In the genomic region with DNA sequence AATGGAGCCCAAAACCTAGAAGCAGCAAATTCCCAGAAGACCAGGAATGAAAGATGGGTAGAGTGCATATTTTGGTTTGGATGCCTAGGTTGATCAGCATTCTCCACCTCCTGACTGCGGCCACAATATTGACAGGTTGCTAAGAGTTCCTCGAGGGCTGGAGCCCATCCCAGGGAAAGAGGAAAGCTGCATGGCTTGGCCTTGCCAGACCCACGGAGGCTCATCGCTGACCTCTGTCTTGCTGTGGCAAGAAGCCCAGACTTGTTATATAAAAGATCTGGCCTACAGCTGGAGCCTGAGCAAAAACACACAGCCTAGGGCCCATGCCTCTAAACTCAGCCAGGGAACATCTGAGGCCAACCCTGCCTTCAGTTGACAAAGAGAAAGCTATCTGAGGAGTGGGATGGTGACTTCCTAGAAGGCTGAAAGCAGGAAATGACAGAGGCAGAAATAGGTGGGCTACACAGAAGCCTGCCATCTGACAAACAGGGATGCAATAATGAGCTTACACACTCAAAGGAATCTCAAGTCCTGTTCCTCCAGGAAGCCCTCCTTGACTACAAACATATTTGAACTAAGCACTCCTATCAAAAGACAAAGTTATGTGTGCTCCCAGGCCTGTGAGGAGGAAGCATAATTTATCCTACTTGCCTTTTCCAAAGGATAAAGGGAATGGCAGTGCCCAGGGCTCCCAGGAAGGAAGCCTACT, we compare ENCODE assay signal across 9 cellular contexts. TPM values are rescaled to one million over a fixed set of nuclear protein-coding genes. Genes with fewer than 3 reads are reported as not detected.
DNase-seq lines count a peak whose midpoint lies in the region; ATAC-seq, FAIRE-seq and TF ChIP-seq lines count a peak whose summit lies in the region.
"Had no signal": no experiment of that assay in that cellular context is flagged by ENCODE, and none has a peak within 500 bp of the region (broad histone marks: within the 10 kb centered on the region; RNA-seq: fewer than 3 reads in every experiment).

No MANE protein-coding gene starts in this region.

- peaks cover 27% of the 10 kb centered on the region for H3K4me1 ChIP-seq in lower lobe of right lung
- peaks cover 30% of the 10 kb centered on the region for H3K4me1 ChIP-seq in testis

- ATAC-seq in lower lobe of right lung (peak; percentile 87 to 89), GM19328 (IDR thresholded peaks at IDR 0.05; ENCODE audit: unreplicated experiment) (no peak)
- ATAC-seq in activated CD4-positive, CD25-positive, alpha-beta regulatory T cell treated with anti-CD3 and anti-CD28 coated beads, Interleukin-2, amount 50 U/mL, for 24 hours: no peak

- H3K27ac ChIP-seq in lower lobe of right lung (peak overlapping the region; percentile 58), testis (no peak overlapping the region)

- intact Hi-C loops in lower lobe of right lung (cut with DNase I) (no loop called here), testis (cut with DNase I; ENCODE audit: low total_unique reads) (no loop called here)

- 23 to 55% methylated on average over 2 to 4 of the region's 4 CpGs for WGBS in testis, 2 donors

- no peaks in the 10 kb centered on the region for H3K9me3 ChIP-seq in lower lobe of right lung
- H3K9me3 ChIP-seq in testis: no peaks in the 10 kb centered on the region

- TF ChIP-seq CTCF in lower lobe of right lung (IDR thresholded peaks at IDR 0.05) (no peak), testis (IDR thresholded peaks at IDR 0.05) (no peak)

- peak; percentile 71 for DNase-seq in NCI-H226
- DNase-seq in dermis blood vessel endothelial cell: peak; percentile 81
- peak; percentile 52 for DNase-seq in lower lobe of right lung
- DNase-seq in testis: peak; percentile 76
- DNase-seq in NK-92 (lab: John Stamatoyannopoulos, UW; ENCODE audit: unreplicated experiment): no peak
- no peak for DNase-seq in GM12891 (ENCODE audit: insufficient read length, low spot score)

- peaks cover 7% of the 10 kb centered on the region for H3K36me3 ChIP-seq in lower lobe of right lung
- no peaks in the 10 kb centered on the region for H3K36me3 ChIP-seq in testis (ENCODE audit: low read depth, missing control alignments)

- H3K4me3 ChIP-seq in lower lobe of right lung: no peak overlapping the region
- no peak overlapping the region for H3K4me3 ChIP-seq in testis

- H3K27me3 ChIP-seq in lower lobe of right lung (ENCODE audit: low read depth) (no peaks in the 10 kb centered on the region), testis (no peaks in the 10 kb centered on the region)

- TF ChIP-seq POLR2A in testis (IDR thresholded peaks at IDR 0.05) (no peak), GM12891 (IDR thresholded peaks at IDR 0.05; ENCODE audit: low read depth, low read length) (no peak)

- no peak for FAIRE-seq in GM12891 (lab: Jason Lieb, UNC)
- FAIRE-seq: HTR-8/SVneo had no signal

TF ChIP-seq in GM12891, 5 proteins besides CTCF, POLR2A, EP300 and RAD21:
- TF ChIP-seq POLR2AphosphoS5 (IDR thresholded peaks at IDR 0.05; ENCODE audit: low read depth, low read length): no peak
- TF ChIP-seq SPI1 (IDR thresholded peaks at IDR 0.05; ENCODE audit: low read depth, low read length): no peak
- TF ChIP-seq PAX5 (IDR thresholded peaks at IDR 0.05; ENCODE audit: insufficient read depth, low read length, severe bottlenecking): no peak
- no peak for TF ChIP-seq TAF1 (IDR thresholded peaks at IDR 0.05; ENCODE audit: low read depth, low read length)

RNA-seq across cellular contexts. Expression of a gene that starts 22.5 kb away (rescaled TPM):
- total RNA-seq in dermis blood vessel endothelial cell (56.9 and 58.9 TPM in 2 replicates), lower lobe of right lung (38.9 TPM), testis (10 to 100 TPM; 39.9 to 45.4 TPM)
- 66.3 TPM for polyA plus RNA-seq in testis (ENCODE audit: insufficient read depth, low read depth, low replicate concordance)
- 30.7 TPM for polyA plus RNA-seq in GM12891 (2012; ENCODE audit: low read depth, missing spikeins)

RNA-seq across cellular contexts. Expression of a gene that starts 33.7 kb away (rescaled TPM):
- total RNA-seq in dermis blood vessel endothelial cell: 15.5 and 25.4 TPM in 2 replicates
- total RNA-seq in lower lobe of right lung: 16.4 TPM
- 10 to 100 TPM; 30.2 to 38.1 TPM for total RNA-seq in testis
- polyA plus RNA-seq in testis (ENCODE audit: insufficient read depth, low read depth, low replicate concordance): 67.3 TPM
- polyA plus RNA-seq in GM12891 (2012; ENCODE audit: low read depth, missing spikeins): 24.3 TPM

RNA-seq across cellular contexts. Expression of a gene that starts 52.3 kb away (rescaled TPM):
- total RNA-seq in dermis blood vessel endothelial cell (127 and 144 TPM in 2 replicates), lower lobe of right lung (81.8 TPM), testis (10 to 100 TPM; 52.0 to 60.6 TPM)
- polyA plus RNA-seq in testis (ENCODE audit: insufficient read depth, low read depth, low replicate concordance): 39.6 TPM
- polyA plus RNA-seq in GM12891 (2012; ENCODE audit: low read depth, missing spikeins): 28.1 TPM

RNA-seq across cellular contexts. Expression of a gene that starts 58.2 kb away (rescaled TPM):
- total RNA-seq in dermis blood vessel endothelial cell (88.0 and 133 TPM in 2 replicates), lower lobe of right lung (56.7 TPM), testis (100 to 1,000 TPM; 122 to 123 TPM)
- polyA plus RNA-seq in testis (ENCODE audit: insufficient read depth, low read depth, low replicate concordance): 181 TPM
- 24.2 TPM for polyA plus RNA-seq in GM12891 (2012; ENCODE audit: low read depth, missing spikeins)

Comparison
In these comparisons a context has a peak if more than half of its experiments do, and no peak if none do; other contexts are left out.
1. DNase-seq: peak in NCI-H226 (single experiment), dermis blood vessel endothelial cell (single experiment), lower lobe of right lung (single experiment) and testis (single experiment); none in NK-92 (single experiment) and GM12891 (single experiment).
2. ATAC-seq: peak in lower lobe of right lung (2 of 2); none in activated CD4-positive, CD25-positive, alpha-beta regulatory T cell treated with anti-CD3 and anti-CD28 coated beads, Interleukin-2, amount 50 U/mL, for 24 hours (0 of 2) and GM19328 (single experiment).